ENCODE assay signal across 1 cellular context in genomic region chrX:48575642-48576041, GRCh38.
TF ChIP-seq lines count a peak whose summit lies in the region.

No MANE protein-coding gene starts in this region.

TF ChIP-seq in K562, 482 proteins besides CTCF, POLR2A, EP300 and RAD21:
- TF ChIP-seq POLR2G (IDR thresholded peaks at IDR 0.05; ENCODE audit: low read depth, low read length) (peak; percentile 62), ATF7 (IDR thresholded peaks at IDR 0.05) (no peak), RBFOX2 (IDR thresholded peaks at IDR 0.05; ENCODE audit: low read depth, low read length) (peak; percentile 70), NONO (IDR thresholded peaks at IDR 0.05; ENCODE audit: low read depth in 2 of 2, low read length in 1 of 2) (no peak), POLR2AphosphoS5 (IDR thresholded peaks at IDR 0.05; ENCODE audit: control insufficient read depth, insufficient read depth, low read depth, low read length) (peak; percentile 10; the same call in 1 of the 2 replicates)
